ENCODE assay signal across 9 cellular contexts in the genomic region with DNA sequence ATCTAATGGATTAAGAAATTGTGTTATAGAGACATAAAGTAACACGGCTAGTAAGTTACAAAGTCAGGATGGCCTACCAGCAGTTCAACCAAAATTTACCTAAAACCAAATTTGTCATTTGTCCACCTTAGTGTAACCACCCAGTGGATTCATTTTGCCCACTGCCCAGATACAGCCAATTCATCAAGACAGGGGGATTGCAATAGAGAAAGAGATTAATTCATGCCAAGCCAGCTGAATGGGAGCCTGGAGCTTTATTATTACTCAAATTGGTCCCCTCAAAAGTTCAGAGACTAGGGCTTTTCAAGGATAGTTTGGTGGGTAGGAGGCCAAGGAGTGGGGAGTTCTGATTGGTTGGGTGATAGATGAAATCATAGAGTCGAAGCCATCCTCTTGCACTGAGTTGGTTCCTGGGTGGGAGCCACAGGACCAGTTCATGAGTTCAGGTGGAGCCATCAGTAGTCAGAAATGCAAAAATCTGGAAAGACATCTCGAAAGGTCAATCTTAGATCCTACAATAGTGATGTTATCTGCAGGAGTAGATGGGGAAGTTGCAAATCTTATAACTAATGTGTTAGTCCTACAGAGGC.
"Had no signal": no experiment of that assay in that cellular context is flagged by ENCODE, and none has a peak within 500 bp of the region (broad histone marks: within the 10 kb centered on the region; RNA-seq: fewer than 3 reads in every experiment).

No MANE protein-coding gene starts in this region.

- FAIRE-seq: HepG2, HTR-8/SVneo, K562 had no signal

- H3K9ac ChIP-seq: KMS-11 had no signal

- H3K4me3 ChIP-seq: K562 had no signal

- H3K4me2 ChIP-seq: KMS-11 had no signal

- ATAC-seq: HepG2, K562 had no signal

- DNase-seq: IMR-90, KBM-7, KG1 had no signal

- H3K27ac Mint-ChIP-seq: IgD-negative memory B cell had no signal

- H3K27ac ChIP-seq: HL-60, KMS-11 had no signal

- H3K36me3 Mint-ChIP-seq: IgD-negative memory B cell had no signal

- H3K4me1 Mint-ChIP-seq: IgD-negative memory B cell had no signal
